Comparison of ENCODE assay signal across 7 cellular contexts in the genomic region with DNA sequence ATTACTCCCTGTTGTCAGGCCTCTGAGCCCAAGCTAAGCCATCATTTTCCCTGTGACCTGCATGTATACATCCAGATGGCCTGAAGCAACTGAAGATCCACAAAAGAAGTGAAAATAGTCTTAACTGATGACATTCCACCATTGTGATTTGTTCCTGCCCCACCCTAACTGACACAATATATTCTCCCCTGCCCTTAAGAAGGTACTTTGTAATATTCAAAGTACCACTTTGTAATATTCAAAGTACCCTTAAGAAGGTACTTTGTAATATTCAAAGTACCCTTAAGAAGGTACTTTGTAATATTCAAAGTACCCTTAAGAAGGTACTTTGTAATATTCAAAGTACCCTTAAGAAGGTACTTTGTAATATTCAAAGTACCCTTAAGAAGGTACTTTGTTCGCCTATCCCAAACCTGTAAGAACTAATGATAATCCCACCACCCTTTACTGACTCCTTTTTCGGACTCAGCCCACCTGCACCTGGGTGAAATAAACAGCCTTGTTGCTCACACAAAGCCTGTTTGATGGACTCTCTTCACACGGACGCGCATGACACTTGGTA. TPM values are rescaled to one million over a fixed set of nuclear protein-coding genes. Genes with fewer than 3 reads are reported as not detected.
"Had no signal": no experiment of that assay in that cellular context is flagged by ENCODE, and none has a peak within 500 bp of the region (broad histone marks: within the 10 kb centered on the region; RNA-seq: fewer than 3 reads in every experiment).

No MANE protein-coding gene starts in this region.

RNA-seq across cellular contexts. Expression of gene PTGDR2, which starts 31.9 kb away (rescaled TPM):
- total RNA-seq: GM23248, H1, H4, H9, HFFc6 had no signal

RNA-seq across cellular contexts. Expression of gene MS4A10, which starts 38.7 kb away (rescaled TPM):
- total RNA-seq: GM23248, GM23338, H1, H4, H7, H9, HFFc6 had no signal
- polyA plus RNA-seq: GM23248, GM23338, H1 had no signal

RNA-seq across cellular contexts. Expression of gene ZP1, which starts 43.5 kb away (rescaled TPM):
- total RNA-seq: GM23338, H1, H7, H9 had no signal
- polyA plus RNA-seq: GM23338, H1 had no signal
